ENCODE assay signal across 5 cellular contexts in genomic region chr22:47421846-47422245, GRCh38.
"Had no signal": no experiment of that assay in that cellular context is flagged by ENCODE, and none has a peak within 500 bp of the region (broad histone marks: within the 10 kb centered on the region; RNA-seq: fewer than 3 reads in every experiment).

No MANE protein-coding gene starts in this region.

- ATAC-seq: GM23338, K562 had no signal

- H3K4me3 ChIP-seq: GM23338, K562 had no signal

- H3K27ac Mint-ChIP-seq: GM23338, H9 had no signal

- H2AFZ ChIP-seq: GM23338 had no signal

- H3K4me2 ChIP-seq: GM23338 had no signal

- DNase-seq: H9, HCEC 1CT, IMR-90 had no signal

- H3K4me3 Mint-ChIP-seq: GM23338, H9 had no signal

- H3K4me1 Mint-ChIP-seq: GM23338, H9 had no signal
